26 cellular contexts compared by ENCODE assay signal in the genomic region with DNA sequence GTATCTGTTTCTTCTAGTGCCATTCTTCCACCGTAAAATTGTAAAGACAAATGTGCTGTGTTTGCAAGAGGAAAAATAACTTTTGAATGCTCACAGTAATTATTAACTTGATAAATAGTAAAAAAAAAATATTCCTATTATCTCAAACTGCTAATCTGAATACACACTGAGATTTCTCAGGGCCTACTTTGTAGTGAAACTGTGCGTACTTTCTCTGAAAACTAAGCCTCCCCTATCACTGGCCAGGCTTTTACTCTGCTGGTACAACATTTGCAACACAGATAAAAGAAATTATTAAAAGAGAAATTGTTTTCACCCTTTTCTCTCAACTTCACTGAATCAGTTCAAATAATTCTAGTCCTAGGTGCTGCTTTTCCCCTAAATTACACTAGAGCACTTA.
"Had no signal": no experiment of that assay in that cellular context is flagged by ENCODE, and none has a peak within 500 bp of the region (broad histone marks: within the 10 kb centered on the region; RNA-seq: fewer than 3 reads in every experiment).

No MANE protein-coding gene starts in this region.

- H3K27me3 ChIP-seq: colonic mucosa, dorsolateral prefrontal cortex, esophagus muscularis mucosa, esophagus squamous epithelium, foreskin keratinocyte, gastrocnemius medialis, gastroesophageal sphincter, heart left ventricle, heart right ventricle had no signal

- H3K4me3 Mint-ChIP-seq: dendritic cell treated with granulocyte-macrophage colony-stimulating factor and Interleukin-4, amounts not matched to agents 40 ng/mL and 50 ng/mL, for 4 days; effector memory CD8-positive, alpha-beta T cell; endodermal cell had no signal

- H3K9me3 Mint-ChIP-seq: dendritic cell treated with granulocyte-macrophage colony-stimulating factor and Interleukin-4, amounts not matched to agents 40 ng/mL and 50 ng/mL, for 4 days; effector memory CD8-positive, alpha-beta T cell; endodermal cell had no signal

- H3K36me3 ChIP-seq: colonic mucosa, esophagus squamous epithelium, gastrocnemius medialis, gastroesophageal sphincter had no signal

- FAIRE-seq: endothelial cell of umbilical vein had no signal

- H3K4me1 Mint-ChIP-seq: endodermal cell had no signal

- H3K27me3 Mint-ChIP-seq: dendritic cell treated with granulocyte-macrophage colony-stimulating factor and Interleukin-4, amounts not matched to agents 40 ng/mL and 50 ng/mL, for 4 days; effector memory CD8-positive, alpha-beta T cell had no signal

- H3K27ac ChIP-seq: colonic mucosa, coronary artery, dorsolateral prefrontal cortex, epithelial cell of prostate, esophagus muscularis mucosa, esophagus squamous epithelium, foreskin keratinocyte, gastrocnemius medialis, gastroesophageal sphincter, heart left ventricle, heart right ventricle had no signal

- H3K4me1 ChIP-seq: colonic mucosa, esophagus muscularis mucosa, esophagus squamous epithelium, foreskin keratinocyte, gastrocnemius medialis, gastroesophageal sphincter, heart left ventricle, heart right ventricle had no signal

- H3K9me3 ChIP-seq: colonic mucosa, esophagus muscularis mucosa, esophagus squamous epithelium, gastrocnemius medialis, gastroesophageal sphincter, heart left ventricle, heart right ventricle had no signal

- ATAC-seq: effector memory CD8-positive, alpha-beta T cell; esophagus mucosa; foreskin keratinocyte; gastrocnemius medialis; gastroesophageal sphincter; heart left ventricle; heart right ventricle had no signal

- H3K27ac Mint-ChIP-seq: dendritic cell treated with granulocyte-macrophage colony-stimulating factor and Interleukin-4, amounts not matched to agents 40 ng/mL and 50 ng/mL, for 4 days; effector memory CD8-positive, alpha-beta T cell; endodermal cell had no signal

- H3K4me3 ChIP-seq: colonic mucosa, coronary artery, dorsolateral prefrontal cortex, esophagus muscularis mucosa, esophagus squamous epithelium, gastrocnemius medialis, gastroesophageal sphincter, heart left ventricle, heart right ventricle had no signal

- DNase-seq: colonic mucosa; cortex of kidney; dermis blood vessel endothelial cell; dorsolateral prefrontal cortex; effector CD4-positive, alpha-beta T cell; effector CD8-positive, alpha-beta T cell; effector memory CD4-positive, alpha-beta T cell; effector memory CD8-positive, alpha-beta T cell; endodermal cell; erythroblast; esophagus squamous epithelium; foreskin fibroblast; foreskin keratinocyte; foreskin melanocyte; gastrocnemius medialis; glutamatergic neuron; head of caudate nucleus; heart left ventricle; heart right ventricle had no signal
